In the genomic region with DNA sequence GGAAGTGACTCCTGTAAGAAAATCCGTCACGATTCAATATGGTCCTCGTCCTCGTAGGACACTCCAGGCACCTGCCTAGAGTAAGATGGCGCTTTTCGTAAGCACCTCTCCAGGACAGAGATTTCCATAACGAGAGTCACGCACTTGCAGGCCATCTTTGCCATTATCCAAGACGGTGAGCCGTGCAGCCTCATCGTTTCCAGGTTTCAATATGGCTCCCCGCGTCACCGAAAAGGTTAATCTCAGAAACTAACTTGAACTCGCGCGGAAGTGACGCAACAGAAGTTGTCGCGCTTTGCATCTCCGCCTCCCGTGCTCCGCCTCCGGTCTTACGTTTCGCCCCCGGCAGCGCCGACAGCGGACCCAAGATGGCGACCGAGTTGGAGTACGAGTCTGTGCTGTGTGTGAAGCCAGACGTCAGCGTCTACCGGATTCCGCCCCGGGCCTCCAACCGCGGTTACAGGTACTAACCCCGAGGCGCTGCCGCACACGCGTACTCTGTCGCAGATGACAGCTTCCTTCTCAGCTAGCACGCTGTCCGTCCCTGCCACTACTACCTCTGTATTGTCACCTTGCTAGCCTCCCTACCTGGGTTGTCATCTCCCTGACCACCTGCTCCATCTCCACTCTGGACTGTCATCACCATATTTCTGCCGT, we compare ENCODE assay signal across 1 cellular context.
A peak's percentile ranks its signal among the peaks of the same experiment; 100 is the strongest.
TF ChIP-seq lines count a peak whose summit lies in the region.

TSS of gene NECAP1 (plus strand) at position 354 of the 657 bp plus-strand sequence. CDS start at position 369, 15 bp downstream.

TF ChIP-seq in HepG2, 621 proteins besides CTCF, POLR2A, EP300 and RAD21 (continued from another document and continues in another):
- TF ChIP-seq TFAP4 (IDR thresholded peaks at IDR 0.05; ENCODE audit: borderline replicate concordance, low read depth) (no peak), BRCA1 (CRISPR knock-in tag; IDR thresholded peaks at IDR 0.05) (no peak), IRF2 (CRISPR knock-in tag; IDR thresholded peaks at IDR 0.05) (peak; percentile 77; the same call in 1 of the 2 replicates), ZSCAN25 (CRISPR knock-in tag; IDR thresholded peaks at IDR 0.05) (no peak), AKNA (CRISPR knock-in tag; IDR thresholded peaks at IDR 0.05; ENCODE audit: borderline replicate concordance) (no peak), PLRG1 (conservative IDR thresholded peaks at IDR 0.05) (no peak), ZFP37 (CRISPR knock-in tag; IDR thresholded peaks at IDR 0.05; ENCODE audit: borderline replicate concordance) (no peak; the same call in 1 of the 2 replicates), DZIP1 (CRISPR knock-in tag; IDR thresholded peaks at IDR 0.05) (no peak), ZNF782 (CRISPR knock-in tag; IDR thresholded peaks at IDR 0.05; ENCODE audit: borderline replicate concordance) (peak; percentile 79; the same call in 1 of the 2 replicates), ZBTB49 (CRISPR knock-in tag; IDR thresholded peaks at IDR 0.05; ENCODE audit: borderline replicate concordance) (no peak), KLF11 (CRISPR knock-in tag; IDR thresholded peaks at IDR 0.05) (peak; percentile 69; the same call in 1 of the 2 replicates), MAZ (IDR thresholded peaks at IDR 0.05; ENCODE audit: borderline replicate concordance, low read depth, low read length) (no peak), MAZ (CRISPR knock-in tag; IDR thresholded peaks at IDR 0.05; ENCODE audit: low read depth) (peak; percentile 84), SSRP1 (CRISPR knock-in tag; IDR thresholded peaks at IDR 0.05) (no peak), NFE2 (CRISPR knock-in tag; IDR thresholded peaks at IDR 0.05) (no peak), ZNF546 (CRISPR knock-in tag; conservative IDR thresholded peaks at IDR 0.05) (no peak; the same call in 1 of the 2 replicates), ZNF234 (CRISPR knock-in tag; conservative IDR thresholded peaks at IDR 0.05) (no peak), ZBTB37 (CRISPR knock-in tag; IDR thresholded peaks at IDR 0.05) (no peak), ATM (IDR thresholded peaks at IDR 0.05; ENCODE audit: borderline replicate concordance) (no peak), AHR (CRISPR knock-in tag; IDR thresholded peaks at IDR 0.05) (peak; percentile 31; the same call in 1 of the 2 replicates), ZNF713 (CRISPR knock-in tag; IDR thresholded peaks at IDR 0.05) (no peak), ZNF629 (CRISPR knock-in tag; conservative IDR thresholded peaks at IDR 0.05) (no peak), SMAD3 (CRISPR knock-in tag; IDR thresholded peaks at IDR 0.05) (peak; percentile 32; the same call in 1 of the 2 replicates), NPAS2 (CRISPR knock-in tag; IDR thresholded peaks at IDR 0.05; ENCODE audit: borderline replicate concordance) (no peak), NCOA5 (CRISPR knock-in tag; IDR thresholded peaks at IDR 0.05) (no peak), SOX6 (IDR thresholded peaks at IDR 0.05) (no peak), SOX6 (CRISPR knock-in tag; IDR thresholded peaks at IDR 0.05) (peak; percentile 78), FOSL1 (CRISPR knock-in tag; IDR thresholded peaks at IDR 0.05; ENCODE audit: borderline replicate concordance) (no peak), HNRNPH1 (optimal IDR thresholded peaks at IDR 0.05; ENCODE audit: low read depth, low read length) (no peak), ZFY (CRISPR knock-in tag; IDR thresholded peaks at IDR 0.05) (peak; percentile 82), ZBTB20 (CRISPR knock-in tag; IDR thresholded peaks at IDR 0.05; ENCODE audit: borderline replicate concordance, low read depth) (0 out of 2 replicates have a peak, but pooled peaks have one; percentile 60), ZNF138 (CRISPR knock-in tag; IDR thresholded peaks at IDR 0.05; ENCODE audit: low read depth) (peak; percentile 28), THAP11 (CRISPR knock-in tag; IDR thresholded peaks at IDR 0.05) (peak; percentile 91), FOXP1 (IDR thresholded peaks at IDR 0.05) (no peak), FOXP1 (CRISPR knock-in tag; IDR thresholded peaks at IDR 0.05) (no peak), NCOA1 (CRISPR knock-in tag; IDR thresholded peaks at IDR 0.05) (0 out of 2 replicates have a peak, but pooled peaks have one; percentile 48), JDP2 (CRISPR knock-in tag; IDR thresholded peaks at IDR 0.05; ENCODE audit: borderline replicate concordance) (no peak), ZNF383 (CRISPR knock-in tag; IDR thresholded peaks at IDR 0.05; ENCODE audit: borderline replicate concordance) (no peak), ZNF256 (CRISPR knock-in tag; conservative IDR thresholded peaks at IDR 0.05) (no peak), ETV5 (CRISPR knock-in tag; IDR thresholded peaks at IDR 0.05; ENCODE audit: borderline replicate concordance) (peak; percentile 89; the same call in 1 of the 2 replicates), DDIT3 (CRISPR knock-in tag; IDR thresholded peaks at IDR 0.05) (no peak), ZNF367 (CRISPR knock-in tag; IDR thresholded peaks at IDR 0.05; ENCODE audit: borderline replicate concordance) (no peak)
- TF ChIP-seq, protein P1, sequence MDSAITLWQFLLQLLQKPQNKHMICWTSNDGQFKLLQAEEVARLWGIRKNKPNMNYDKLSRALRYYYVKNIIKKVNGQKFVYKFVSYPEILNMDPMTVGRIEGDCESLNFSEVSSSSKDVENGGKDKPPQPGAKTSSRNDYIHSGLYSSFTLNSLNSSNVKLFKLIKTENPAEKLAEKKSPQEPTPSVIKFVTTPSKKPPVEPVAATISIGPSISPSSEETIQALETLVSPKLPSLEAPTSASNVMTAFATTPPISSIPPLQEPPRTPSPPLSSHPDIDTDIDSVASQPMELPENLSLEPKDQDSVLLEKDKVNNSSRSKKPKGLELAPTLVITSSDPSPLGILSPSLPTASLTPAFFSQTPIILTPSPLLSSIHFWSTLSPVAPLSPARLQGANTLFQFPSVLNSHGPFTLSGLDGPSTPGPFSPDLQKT (CRISPR knock-in tag; IDR thresholded peaks at IDR 0.05; ENCODE audit: borderline replicate concordance), result no peak
- TF ChIP-seq, protein P2, sequence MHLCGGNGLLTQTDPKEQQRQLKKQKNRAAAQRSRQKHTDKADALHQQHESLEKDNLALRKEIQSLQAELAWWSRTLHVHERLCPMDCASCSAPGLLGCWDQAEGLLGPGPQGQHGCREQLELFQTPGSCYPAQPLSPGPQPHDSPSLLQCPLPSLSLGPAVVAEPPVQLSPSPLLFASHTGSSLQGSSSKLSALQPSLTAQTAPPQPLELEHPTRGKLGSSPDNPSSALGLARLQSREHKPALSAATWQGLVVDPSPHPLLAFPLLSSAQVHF (CRISPR knock-in tag; IDR thresholded peaks at IDR 0.05), result no peak
- TF ChIP-seq, protein P3, sequence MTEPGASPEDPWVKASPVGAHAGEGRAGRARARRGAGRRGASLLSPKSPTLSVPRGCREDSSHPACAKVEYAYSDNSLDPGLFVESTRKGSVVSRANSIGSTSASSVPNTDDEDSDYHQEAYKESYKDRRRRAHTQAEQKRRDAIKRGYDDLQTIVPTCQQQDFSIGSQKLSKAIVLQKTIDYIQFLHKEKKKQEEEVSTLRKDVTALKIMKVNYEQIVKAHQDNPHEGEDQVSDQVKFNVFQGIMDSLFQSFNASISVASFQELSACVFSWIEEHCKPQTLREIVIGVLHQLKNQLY (CRISPR knock-in tag; IDR thresholded peaks at IDR 0.05), result no peak; the same call in 1 of the 2 replicates
- TF ChIP-seq, protein P4, sequence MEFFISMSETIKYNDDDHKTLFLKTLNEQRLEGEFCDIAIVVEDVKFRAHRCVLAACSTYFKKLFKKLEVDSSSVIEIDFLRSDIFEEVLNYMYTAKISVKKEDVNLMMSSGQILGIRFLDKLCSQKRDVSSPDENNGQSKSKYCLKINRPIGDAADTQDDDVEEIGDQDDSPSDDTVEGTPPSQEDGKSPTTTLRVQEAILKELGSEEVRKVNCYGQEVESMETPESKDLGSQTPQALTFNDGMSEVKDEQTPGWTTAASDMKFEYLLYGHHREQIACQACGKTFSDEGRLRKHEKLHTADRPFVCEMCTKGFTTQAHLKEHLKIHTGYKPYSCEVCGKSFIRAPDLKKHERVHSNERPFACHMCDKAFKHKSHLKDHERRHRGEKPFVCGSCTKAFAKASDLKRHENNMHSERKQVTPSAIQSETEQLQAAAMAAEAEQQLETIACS (CRISPR knock-in tag; IDR thresholded peaks at IDR 0.05), result no peak
